Comparison of ENCODE assay signal across 20 cellular contexts in the genomic region with DNA sequence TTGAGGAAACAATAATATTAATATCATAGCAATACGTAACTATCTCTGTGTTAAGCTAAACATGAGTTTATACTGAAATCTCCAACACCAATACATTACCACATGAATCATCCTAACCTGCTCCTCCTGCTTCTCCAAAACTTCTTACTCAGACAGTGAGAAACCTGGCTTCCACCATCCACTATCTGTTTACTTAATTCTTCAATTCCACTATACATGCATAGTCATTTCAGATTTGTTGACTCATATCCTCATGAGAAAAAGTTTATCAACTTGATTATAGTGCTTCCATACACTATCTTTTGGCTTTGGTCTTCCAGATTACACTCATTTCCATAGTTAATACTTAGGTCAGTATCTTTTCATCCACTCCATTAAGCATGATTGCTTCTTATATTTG.
DNase-seq lines count a peak whose midpoint lies in the region; ATAC-seq, FAIRE-seq and TF ChIP-seq lines count a peak whose summit lies in the region.
"Had no signal": no experiment of that assay in that cellular context is flagged by ENCODE, and none has a peak within 500 bp of the region (broad histone marks: within the 10 kb centered on the region; RNA-seq: fewer than 3 reads in every experiment).

No MANE protein-coding gene starts in this region.

- no peak for TF ChIP-seq POLR2A in endothelial cell of umbilical vein (IDR thresholded peaks at IDR 0.05; ENCODE audit: low read depth, low read length)
- no peak for TF ChIP-seq POLR2A in prostate gland (IDR thresholded peaks at IDR 0.05)

- H3K27ac ChIP-seq in PC-3 (ENCODE audit: low read length) = peak overlapping the region; percentile 38; the same call in 1 of the 2 replicates
- no peak overlapping the region for H3K27ac ChIP-seq in endothelial cell of umbilical vein (ENCODE audit: insufficient read depth, low read depth, low read length)
- no peak overlapping the region for H3K27ac ChIP-seq in foreskin keratinocyte
- no peak overlapping the region for H3K27ac ChIP-seq in prostate gland
- no peak overlapping the region for H3K27ac ChIP-seq in WERI-Rb-1
- H3K27ac ChIP-seq: BLaER1, GM23248 had no signal

- H4K20me1 ChIP-seq in PC-3 (ENCODE audit: low read length) = no peaks in the 10 kb centered on the region
- no peaks in the 10 kb centered on the region for H4K20me1 ChIP-seq in endothelial cell of umbilical vein (replicated peaks; ENCODE audit: control insufficient read depth, extremely low read depth, insufficient read depth, low read length)
- H4K20me1 ChIP-seq: BLaER1 had no signal

- dilution Hi-C loops in endothelial cell of umbilical vein (cut with MboI; ENCODE audit: extremely low pct_ligation_motif_present, low sequenced_read_pairs) = no loop called here

- DNase-seq in HCEC 1CT = peak; percentile 1
- DNase-seq in PC-3 = peak; percentile 68
- no peak for DNase-seq in endothelial cell of umbilical vein (ENCODE audit: low read depth, low spot score)
- peak; percentile 45 to 74 for DNase-seq in foreskin keratinocyte
- DNase-seq in 8988T = no peak
- DNase-seq in prostate gland (ENCODE audit: low spot score) = no peak
- DNase-seq in Right ventricle myocardium inferior (ENCODE audit: missing footprints) = no peak
- DNase-seq in WERI-Rb-1 = no peak
- DNase-seq: CD4-positive, alpha-beta T cell; COR-L47; DMS79; GM23248; NCI-H1694; NCI-H2081 treated with DMSO at 0.1 percent for 48 hours; NCI-H748 treated with DMSO at 0.1 percent for 48 hours had no signal

- H3K9me3 ChIP-seq in PC-3 (ENCODE audit: low read length) = no peaks in the 10 kb centered on the region
- H3K9me3 ChIP-seq in endothelial cell of umbilical vein (replicated peaks; ENCODE audit: control insufficient read depth, insufficient read depth, low read length) = no peaks in the 10 kb centered on the region
- H3K9me3 ChIP-seq in prostate gland = no peaks in the 10 kb centered on the region
- no peaks in the 10 kb centered on the region for H3K9me3 ChIP-seq in WERI-Rb-1 (ENCODE audit: severe bottlenecking)
- H3K9me3 ChIP-seq: BLaER1 had no signal

- BruUV-seq in PC-3 (replicated peaks; lab: Mats Ljungman, UMichigan) = no TSS peak
- no TSS peak for BruUV-seq in endothelial cell of umbilical vein (replicated peaks; lab: Mats Ljungman, UMichigan)

- H3K9me2 ChIP-seq in PC-3 (replicated peaks; ENCODE audit: low read length) = no peaks in the 10 kb centered on the region

- no peak for TF ChIP-seq CTCF in PC-3 (conservative IDR thresholded peaks at IDR 0.05; ENCODE audit: low read depth, low read length)
- no peak for TF ChIP-seq CTCF in endothelial cell of umbilical vein (IDR thresholded peaks at IDR 0.05; ENCODE audit: extremely low read depth in 1 of 2, insufficient read depth in 1 of 2, low read depth in 1 of 2, low read length in 2 of 2)
- no peak for TF ChIP-seq CTCF in foreskin keratinocyte (conservative IDR thresholded peaks at IDR 0.05)
- TF ChIP-seq CTCF in prostate gland (IDR thresholded peaks at IDR 0.05) = no peak
- TF ChIP-seq CTCF in WERI-Rb-1 (IDR thresholded peaks at IDR 0.05; ENCODE audit: low read depth, low read length) = no peak

- intact Hi-C loops in PC-3 (cut with micrococcal nuclease) (no loop called here), endothelial cell of umbilical vein (cut with micrococcal nuclease) (loop anchor here (5.0 kb wide), 1 partner anchor 970 kb away; a partner anchor contains a TSS), prostate gland (cut with DNase I) (no loop called here), Right ventricle myocardium inferior (cut with DNase I) (no loop called here)

- no peak for FAIRE-seq in endothelial cell of umbilical vein (lab: Jason Lieb, UNC)
- FAIRE-seq: GM12891 had no signal

- H3K4me3 ChIP-seq in PC-3 (ENCODE audit: low read length) (no peak overlapping the region), endothelial cell of umbilical vein (replicated peaks in 1 of 3; ENCODE audit: insufficient read depth in 1 of 3, low read depth in 1 of 3, low read length in 3 of 3) (no peak overlapping the region), prostate gland (no peak overlapping the region), WERI-Rb-1 (ENCODE audit: low read depth, low read length) (no peak overlapping the region)
- H3K4me3 ChIP-seq: BLaER1, GM23248 had no signal

- no peaks in the 10 kb centered on the region for H3K9me1 ChIP-seq in endothelial cell of umbilical vein (replicated peaks; ENCODE audit: control insufficient read depth, extremely low read depth, insufficient read depth, low read length)

- H3F3A ChIP-seq in PC-3 (ENCODE audit: low read length, unreplicated experiment) = no peaks in the 10 kb centered on the region

- CTCF ChIA-PET in PC-3 (lab: Charles Lee) = no interaction called here
- CTCF ChIA-PET in endothelial cell of umbilical vein (lab: Charles Lee) = no interaction called here

- H3K27me3 ChIP-seq in PC-3 (ENCODE audit: low read length) (no peaks in the 10 kb centered on the region), endothelial cell of umbilical vein (ENCODE audit: control insufficient read depth in 2 of 2, insufficient read depth in 2 of 2, low read length in 2 of 2) (no peaks in the 10 kb centered on the region), foreskin keratinocyte (no peaks in the 10 kb centered on the region), prostate gland (replicated peaks; ENCODE audit: insufficient read depth) (no peaks in the 10 kb centered on the region), WERI-Rb-1 (ENCODE audit: insufficient read depth, low read depth, severe bottlenecking) (no peaks in the 10 kb centered on the region)
- H3K27me3 ChIP-seq: BLaER1 had no signal

- 0 out of 2 replicates have a peak overlapping the region, but pooled peaks have one; percentile 18 for H3K4me2 ChIP-seq in PC-3 (ENCODE audit: low read length)
- H3K4me2 ChIP-seq in endothelial cell of umbilical vein (ENCODE audit: insufficient read depth, low read length) = no peak overlapping the region
- H3K4me2 ChIP-seq: BLaER1 had no signal

- H3K4me1 ChIP-seq in PC-3 (ENCODE audit: insufficient read depth, low read length) (peaks cover 13% of the 10 kb centered on the region), endothelial cell of umbilical vein (ENCODE audit: control insufficient read depth, extremely low read depth, insufficient read depth, low read length) (peaks cover 2% of the 10 kb centered on the region), foreskin keratinocyte (no peaks in the 10 kb centered on the region), prostate gland (replicated peaks) (no peaks in the 10 kb centered on the region)
- H3K4me1 ChIP-seq: BLaER1 had no signal

- H3K36me3 ChIP-seq in PC-3 (ENCODE audit: low read depth, low read length) (no peaks in the 10 kb centered on the region), endothelial cell of umbilical vein (ENCODE audit: control insufficient read depth in 2 of 2, extremely low read depth in 1 of 2, insufficient read depth in 2 of 2, low read length in 2 of 2) (no peaks in the 10 kb centered on the region), prostate gland (no peaks in the 10 kb centered on the region), WERI-Rb-1 (no peaks in the 10 kb centered on the region)
- H3K36me3 ChIP-seq: BLaER1 had no signal

- H3K9ac ChIP-seq in PC-3 (ENCODE audit: low read length) = no peak overlapping the region
- H3K9ac ChIP-seq in endothelial cell of umbilical vein (replicated peaks; ENCODE audit: extremely low read depth, insufficient read depth, low read length) = no peak overlapping the region
- H3K9ac ChIP-seq: BLaER1, GM23248 had no signal

- ATAC-seq in PC-3 (peak; percentile 93), foreskin keratinocyte (peak; percentile 72), Right ventricle myocardium inferior (no peak)
- ATAC-seq: HCT116, Panc1, SK-N-SH treated with all-trans-retinoic acid at 6 μM for 48 hours had no signal

- no peaks in the 10 kb centered on the region for H3K79me2 ChIP-seq in PC-3 (ENCODE audit: low read length)
- H3K79me2 ChIP-seq in endothelial cell of umbilical vein (ENCODE audit: control insufficient read depth, insufficient read depth, low read length) = no peaks in the 10 kb centered on the region

- WGBS in prostate gland = 97% methylated on average over 1 of the region's 1 CpG

- H2AFZ ChIP-seq in PC-3 (ENCODE audit: low read length) (no peak overlapping the region), endothelial cell of umbilical vein (ENCODE audit: low read depth, low read length) (no peak overlapping the region)
- H2AFZ ChIP-seq: GM23248 had no signal

- POLR2A ChIA-PET in PC-3 (lab: Charles Lee; ENCODE audit: unreplicated experiment) (no interaction called here), endothelial cell of umbilical vein (lab: Charles Lee) (no interaction called here)

TF ChIP-seq in endothelial cell of umbilical vein, 7 proteins besides CTCF, POLR2A, EP300 and RAD21:
- TF ChIP-seq FOS (IDR thresholded peaks at IDR 0.05; ENCODE audit: borderline replicate concordance, insufficient read depth, low read length) (peak; percentile 67), JUN (IDR thresholded peaks at IDR 0.05; ENCODE audit: borderline replicate concordance, insufficient read depth, insufficient read length, low read depth) (no peak), EZH2 (IDR thresholded peaks at IDR 0.05; ENCODE audit: borderline replicate concordance, low read depth, low read length, severe bottlenecking) (no peak)
- TF ChIP-seq, protein P1, sequence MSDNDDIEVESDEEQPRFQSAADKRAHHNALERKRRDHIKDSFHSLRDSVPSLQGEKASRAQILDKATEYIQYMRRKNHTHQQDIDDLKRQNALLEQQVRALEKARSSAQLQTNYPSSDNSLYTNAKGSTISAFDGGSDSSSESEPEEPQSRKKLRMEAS (IDR thresholded peaks at IDR 0.05; ENCODE audit: insufficient read depth, insufficient read length) = no peak
TF ChIP-seq in endothelial cell of umbilical vein: peak in this region for 1.

Comparison
In these comparisons a context has a peak if more than half of its experiments do, and no peak if none do; other contexts are left out.
1. DNase-seq: peak in HCEC 1CT (single experiment), PC-3 (single experiment) and foreskin keratinocyte (2 of 2); none in endothelial cell of umbilical vein (single experiment), 8988T (single experiment), prostate gland (single experiment), Right ventricle myocardium inferior (single experiment) and WERI-Rb-1 (single experiment).